ENCODE assay signal across 1 cellular context in the genomic region with DNA sequence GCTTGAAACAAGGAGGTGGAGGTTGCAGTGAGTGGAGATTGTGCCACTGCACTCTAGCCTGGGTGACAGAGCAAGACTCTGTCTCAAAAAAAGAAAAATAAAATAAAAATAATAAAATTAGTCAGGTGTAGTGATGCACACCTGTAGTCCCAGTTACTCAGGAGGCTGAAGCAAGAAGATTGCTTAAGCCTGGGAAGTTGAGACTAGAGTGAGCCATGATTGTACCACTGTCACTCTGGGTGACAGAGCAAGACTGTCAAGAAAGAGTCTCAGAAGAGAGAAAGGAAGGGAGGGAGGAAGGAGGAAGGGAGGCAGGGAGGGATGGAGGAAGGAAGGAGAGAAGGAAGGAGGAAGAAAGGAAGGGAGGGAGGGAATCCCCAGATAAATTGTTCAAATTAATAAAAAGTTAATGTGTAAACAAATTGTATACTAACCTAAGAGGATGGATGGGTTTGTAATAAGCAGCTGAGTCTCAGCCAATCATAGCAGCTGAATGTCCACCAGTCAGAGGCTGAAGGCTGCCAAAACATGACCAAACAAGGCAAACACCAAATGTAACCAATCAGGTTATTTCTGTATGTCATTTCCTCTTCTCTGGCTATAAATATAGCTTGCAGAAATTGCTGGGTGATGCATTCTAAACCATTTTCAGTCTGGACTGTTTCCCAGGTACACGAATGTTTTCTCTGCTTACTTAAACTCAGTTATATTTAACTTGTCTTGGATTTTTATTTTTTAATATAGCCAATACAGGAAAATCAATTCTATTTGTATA.
A peak's percentile ranks its signal among the peaks of the same experiment; 100 is the strongest.
TF ChIP-seq lines count a peak whose summit lies in the region.

No MANE protein-coding gene starts in this region.

TF ChIP-seq in GM12878, 131 proteins besides CTCF, POLR2A, EP300 and RAD21:
- TF ChIP-seq SRF (IDR thresholded peaks at IDR 0.05; ENCODE audit: low read depth in 2 of 2, low read length in 2 of 2), result peak; percentile 85 to 96
- TF ChIP-seq, protein P1, sequence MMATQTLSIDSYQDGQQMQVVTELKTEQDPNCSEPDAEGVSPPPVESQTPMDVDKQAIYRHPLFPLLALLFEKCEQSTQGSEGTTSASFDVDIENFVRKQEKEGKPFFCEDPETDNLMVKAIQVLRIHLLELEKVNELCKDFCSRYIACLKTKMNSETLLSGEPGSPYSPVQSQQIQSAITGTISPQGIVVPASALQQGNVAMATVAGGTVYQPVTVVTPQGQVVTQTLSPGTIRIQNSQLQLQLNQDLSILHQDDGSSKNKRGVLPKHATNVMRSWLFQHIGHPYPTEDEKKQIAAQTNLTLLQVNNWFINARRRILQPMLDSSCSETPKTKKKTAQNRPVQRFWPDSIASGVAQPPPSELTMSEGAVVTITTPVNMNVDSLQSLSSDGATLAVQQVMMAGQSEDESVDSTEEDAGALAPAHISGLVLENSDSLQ (IDR thresholded peaks at IDR 0.05), result peak; percentile 39; the same call in 1 of the 2 replicates
- no peak for TF ChIP-seq SUZ12 (IDR thresholded peaks at IDR 0.05; ENCODE audit: unreplicated experiment)
- TF ChIP-seq POLR2AphosphoS5 (IDR thresholded peaks at IDR 0.05; ENCODE audit: low read length), result peak; percentile 74; the same call in 1 of the 2 replicates
TF ChIP-seq in GM12878: peak in this region for 3.
